ENCODE assay signal across 1 cellular context in genomic region chr1:77051406-77051805, GRCh38.
TF ChIP-seq lines count a peak whose summit lies in the region.

No MANE protein-coding gene starts in this region.

TF ChIP-seq in IMR-90, 13 proteins besides CTCF, POLR2A, EP300 and RAD21:
- no peak for TF ChIP-seq MAZ (IDR thresholded peaks at IDR 0.05; ENCODE audit: borderline replicate concordance, low read depth, low read length)
- no peak for TF ChIP-seq CEBPB (IDR thresholded peaks at IDR 0.05; ENCODE audit: low read depth, low read length)
- no peak for TF ChIP-seq CHD1 (IDR thresholded peaks at IDR 0.05; ENCODE audit: low read depth, low read length)
- no peak for TF ChIP-seq MAFK (IDR thresholded peaks at IDR 0.05; ENCODE audit: low read depth, low read length)
- no peak for TF ChIP-seq SMC3 (IDR thresholded peaks at IDR 0.05; ENCODE audit: low read depth, low read length)
- TF ChIP-seq MXI1 (IDR thresholded peaks at IDR 0.05; ENCODE audit: borderline replicate concordance, low read depth, low read length) = no peak
TF ChIP-seq in IMR-90: peak in this region for 0.
